13 cellular contexts compared by ENCODE assay signal in genomic region chr18:2597639-2598038, GRCh38.
"Had no signal": no experiment of that assay in that cellular context is flagged by ENCODE, and none has a peak within 500 bp of the region (broad histone marks: within the 10 kb centered on the region; RNA-seq: fewer than 3 reads in every experiment).

No MANE protein-coding gene starts in this region.

- H3K36me3 ChIP-seq: sigmoid colon, suprapubic skin, upper lobe of right lung had no signal

- ATAC-seq: activated T-helper 17 cell treated with anti-CD3 and anti-CD28 coated beads, Interleukin-2, amount 50 U/mL, for 72 hours; heart left ventricle; left lobe of liver; stimulated activated naive CD8-positive, alpha-beta T cell treated with anti-CD3 and anti-CD28 coated beads, Interleukin-15, Interleukin-2, amounts not matched to agents 100 U/mL and 50 U/mL, for 24 hours; upper lobe of right lung had no signal

- H3K9me3 ChIP-seq: heart left ventricle, sigmoid colon, suprapubic skin, upper lobe of right lung had no signal

- H3K4me1 Mint-ChIP-seq: nephron had no signal

- H3K4me3 ChIP-seq: heart left ventricle, sigmoid colon, suprapubic skin, upper lobe of right lung had no signal

- H3K9me3 Mint-ChIP-seq: activated T-helper 17 cell treated with anti-CD3 and anti-CD28 coated beads, Interleukin-2, amount 50 U/mL, for 72 hours; nephron had no signal

- H3K4me3 Mint-ChIP-seq: activated T-helper 17 cell treated with anti-CD3 and anti-CD28 coated beads, Interleukin-2, amount 50 U/mL, for 72 hours; nephron had no signal

- H3K4me1 ChIP-seq: sigmoid colon, suprapubic skin, upper lobe of right lung had no signal

- H3K27ac Mint-ChIP-seq: activated T-helper 17 cell treated with anti-CD3 and anti-CD28 coated beads, Interleukin-2, amount 50 U/mL, for 72 hours; nephron had no signal

- H3K27me3 Mint-ChIP-seq: activated T-helper 17 cell treated with anti-CD3 and anti-CD28 coated beads, Interleukin-2, amount 50 U/mL, for 72 hours had no signal

- H3K27me3 ChIP-seq: heart left ventricle, sigmoid colon, suprapubic skin, upper lobe of right lung had no signal

- DNase-seq: activated CD4-positive, alpha-beta T cell treated with anti-CD3 and anti-CD28 coated beads, Interleukin-2, amount 50 U/mL, for 48 hours; cortex of kidney; effector CD8-positive, alpha-beta T cell; heart left ventricle; islet precursor cell; sigmoid colon; stimulated activated CD4-positive, alpha-beta T cell treated with anti-CD3 and anti-CD28 coated beads, Interleukin-2, amount 100 ng/mL, for 24 hours; stimulated activated naive CD8-positive, alpha-beta T cell treated with anti-CD3 and anti-CD28 coated beads, Interleukin-15, Interleukin-2, amounts not matched to agents 100 U/mL and 50 U/mL, for 24 hours; upper lobe of right lung had no signal

- H3K27ac ChIP-seq: heart left ventricle, sigmoid colon, suprapubic skin, upper lobe of right lung had no signal
